In genomic region chr3:195906865-195907729, GRCh38 we compare ENCODE assay signal across 8 cellular contexts. TPM values are rescaled to one million over a fixed set of nuclear protein-coding genes. Genes with fewer than 3 reads are reported as not detected.
DNase-seq lines count a peak whose midpoint lies in the region; ATAC-seq and TF ChIP-seq lines count a peak whose summit lies in the region.

No MANE protein-coding gene starts in this region.

- no peak for TF ChIP-seq EP300 in suprapubic skin (IDR thresholded peaks at IDR 0.05)

- CTCF ChIA-PET in activated CD4-positive, alpha-beta T cell treated with anti-CD3 and anti-CD28 coated beads for 36 hours (lab: Charles Lee), result interaction anchor here (0.7 to 4.0 kb wide), 10 partner anchors 11 to 351 kb away, joined by 3 to 64 read pairs (median 3); no protein-coding TSS in a partner anchor

- H3K9me3 ChIP-seq in Karpas-422 (ENCODE audit: low read length) (no peaks in the 10 kb centered on the region), suprapubic skin (no peaks in the 10 kb centered on the region)

- POLR2A ChIA-PET in activated CD4-positive, alpha-beta T cell treated with anti-CD3 and anti-CD28 coated beads for 36 hours (lab: Charles Lee), result interaction anchor here (1.3 to 3.9 kb wide), 2 partner anchors 12 to 15 kb away, joined by 3 to 28 read pairs; no protein-coding TSS in a partner anchor

- peaks cover 8% of the 10 kb centered on the region for H3K36me3 Mint-ChIP-seq in activated CD4-positive, alpha-beta T cell treated with anti-CD3 and anti-CD28 coated beads for 36 hours (ENCODE audit: low read depth)
- H3K36me3 Mint-ChIP-seq in nephron progenitor cell (ENCODE audit: low read depth), result peaks cover 12% of the 10 kb centered on the region

- H2AFZ ChIP-seq in Karpas-422 (ENCODE audit: low read length), result 0 out of 2 replicates have a peak overlapping the region, but pooled peaks have one; percentile 25

- DNase-seq in AG08396 (ENCODE audit: low spot score) (peak; percentile 9), Karpas-422 (peak; percentile 64), dorsolateral prefrontal cortex (peak in 3 of 10 donors; percentile 35 to 68 (median 60)), nephron progenitor cell (no peak), suprapubic skin (ENCODE audit: low spot score in 2 of 2) (peak in 1 of 2 donors; percentile 74), NCI-H1436 treated with DMSO at 0.1 percent for 48 hours (lab: John Stamatoyannopoulos, UW) (no peak)
- peak; percentile 84 for DNase-seq in activated CD4-positive, alpha-beta T cell treated with anti-CD3 and anti-CD28 coated beads for 36 hours

- H3K4me1 ChIP-seq in Karpas-422 (ENCODE audit: low read length) (peaks cover 48% of the 10 kb centered on the region), suprapubic skin (peaks cover 66% of the 10 kb centered on the region)

- H3K79me2 ChIP-seq in Karpas-422 (ENCODE audit: low read length), result no peaks in the 10 kb centered on the region

- ATAC-seq in GM19035 (IDR thresholded peaks at IDR 0.05; ENCODE audit: unreplicated experiment), result peak; percentile 2
- peak; percentile 43 for ATAC-seq in activated CD4-positive, alpha-beta T cell treated with anti-CD3 and anti-CD28 coated beads for 36 hours

- H3K4me3 ChIP-seq in Karpas-422 (ENCODE audit: low read length), result peak overlapping the region; percentile 68
- peak overlapping the region; percentile 50 to 84 (median 72) for H3K4me3 ChIP-seq in dorsolateral prefrontal cortex
- H3K4me3 ChIP-seq in suprapubic skin, result peak overlapping the region; percentile 93

- H3K27me3 ChIP-seq in Karpas-422 (ENCODE audit: low read length) (no peaks in the 10 kb centered on the region), dorsolateral prefrontal cortex (no peaks in the 10 kb centered on the region), suprapubic skin (no peaks in the 10 kb centered on the region)

- intact Hi-C loops in activated CD4-positive, alpha-beta T cell treated with anti-CD3 and anti-CD28 coated beads for 36 hours (cut with DNase I, micrococcal nuclease), result loop anchor here (1.0 to 5.0 kb wide), 9 partner anchors 11 to 1235 kb away; partner anchors contain the start of genes DYNLT2B (in 1 of the 2), LSG1 (in 1 of the 2), PPP1R2 (in 1 of the 2) and TFRC (in 1 of the 2)
- intact Hi-C loops in dorsolateral prefrontal cortex (cut with DNase I), result no loop called here

- no peaks in the 10 kb centered on the region for H3K27me3 Mint-ChIP-seq in activated CD4-positive, alpha-beta T cell treated with anti-CD3 and anti-CD28 coated beads for 36 hours
- H3K27me3 Mint-ChIP-seq in nephron progenitor cell (ENCODE audit: low read depth, poor library complexity), result peaks cover 31% of the 10 kb centered on the region

- WGBS in suprapubic skin, result 21% methylated on average over 13 of the region's 23 CpGs

- no peaks in the 10 kb centered on the region for H3K9me2 ChIP-seq in Karpas-422 (replicated peaks; ENCODE audit: insufficient read depth, low read length)

- peaks cover 49% of the 10 kb centered on the region for H3K4me1 Mint-ChIP-seq in activated CD4-positive, alpha-beta T cell treated with anti-CD3 and anti-CD28 coated beads for 36 hours
- H3K4me1 Mint-ChIP-seq in nephron progenitor cell, result peaks cover 50% of the 10 kb centered on the region

- H4K20me1 ChIP-seq in Karpas-422 (ENCODE audit: insufficient read depth, low read depth, low read length), result peaks cover 4% of the 10 kb centered on the region; the same call in 1 of the 2 replicates

- H3K4me2 ChIP-seq in Karpas-422 (ENCODE audit: low read depth, low read length, poor library complexity, severe bottlenecking), result peak overlapping the region; percentile 76

- TF ChIP-seq POLR2A in suprapubic skin (IDR thresholded peaks at IDR 0.05), result no peak

- H3K9ac ChIP-seq in Karpas-422 (ENCODE audit: low read length), result peak overlapping the region; percentile 72

- TF ChIP-seq CTCF in dorsolateral prefrontal cortex (IDR thresholded peaks at IDR 0.05 in 54 of 56, conservative IDR thresholded peaks at IDR 0.05 in 2 of 56; ENCODE audit: low read depth in 1 of 56, partially characterized antibody in 56 of 56) (no peak), nephron progenitor cell (IDR thresholded peaks at IDR 0.05) (no peak), suprapubic skin (IDR thresholded peaks at IDR 0.05) (no peak)

- H3K36me3 ChIP-seq in Karpas-422 (ENCODE audit: insufficient read depth, low read length) (no peaks in the 10 kb centered on the region), suprapubic skin (no peaks in the 10 kb centered on the region)

- peak overlapping the region; percentile 100 for H3K27ac Mint-ChIP-seq in activated CD4-positive, alpha-beta T cell treated with anti-CD3 and anti-CD28 coated beads for 36 hours
- no peak overlapping the region for H3K27ac Mint-ChIP-seq in nephron progenitor cell

- H3K27ac ChIP-seq in Karpas-422 (ENCODE audit: low read length), result no peak overlapping the region
- peak overlapping the region in 57 of 59 donors; percentile 8 to 90 (median 72) for H3K27ac ChIP-seq in dorsolateral prefrontal cortex
- peak overlapping the region; percentile 89 for H3K27ac ChIP-seq in suprapubic skin

- peak overlapping the region; percentile 78 for H3K4me3 Mint-ChIP-seq in activated CD4-positive, alpha-beta T cell treated with anti-CD3 and anti-CD28 coated beads for 36 hours
- peak overlapping the region; percentile 85 for H3K4me3 Mint-ChIP-seq in nephron progenitor cell

- H3K9me3 Mint-ChIP-seq in activated CD4-positive, alpha-beta T cell treated with anti-CD3 and anti-CD28 coated beads for 36 hours (ENCODE audit: low read depth), result no peaks in the 10 kb centered on the region
- no peaks in the 10 kb centered on the region for H3K9me3 Mint-ChIP-seq in nephron progenitor cell

RNA-seq across cellular contexts. Expression of gene TNK2, which starts 1.3 kb away (rescaled TPM):
- total RNA-seq in Karpas-422 (2014; rRNA removed; shearing (Covaris generic); ENCODE audit: low replicate concordance), result 25.5 and 26.0 TPM in 2 replicates
- total RNA-seq in activated CD4-positive, alpha-beta T cell treated with anti-CD3 and anti-CD28 coated beads for 36 hours, result 10 to 100 TPM; 49.9 to 54.2 TPM
- total RNA-seq in dorsolateral prefrontal cortex (100 to 1,000 TPM; 167 to 402 (median 279) TPM), suprapubic skin (100 to 1,000 TPM in 1 of 4 donors, 10 to 100 TPM in 3; 52.4 to 101 (median 70.0) TPM)

Comparison
In these comparisons a context has a peak if more than half of its experiments do, and no peak if none do; other contexts are left out.
1. DNase-seq: peak in AG08396 (single experiment), Karpas-422 (single experiment) and activated CD4-positive, alpha-beta T cell treated with anti-CD3 and anti-CD28 coated beads for 36 hours (single experiment); none in nephron progenitor cell (single experiment) and NCI-H1436 treated with DMSO at 0.1 percent for 48 hours (single experiment).
2. intact Hi-C loops: an anchor here in activated CD4-positive, alpha-beta T cell treated with anti-CD3 and anti-CD28 coated beads for 36 hours (1.0 to 5.0 kb wide); none called in dorsolateral prefrontal cortex.
3. Peak in every context shown above with its lines, with median percentiles within 50 percentile points of each other: H3K4me3 ChIP-seq.